9 cellular contexts compared by ENCODE assay signal in genomic region chr9:112867275-112867991, GRCh38. TPM values are rescaled to one million over a fixed set of nuclear protein-coding genes. Genes with fewer than 3 reads are reported as not detected.
A peak's percentile ranks its signal among the peaks of the same experiment; 100 is the strongest.
DNase-seq lines count a peak whose midpoint lies in the region; ATAC-seq and TF ChIP-seq lines count a peak whose summit lies in the region.
"Had no signal": no experiment of that assay in that cellular context is flagged by ENCODE, and none has a peak within 500 bp of the region (broad histone marks: within the 10 kb centered on the region; RNA-seq: fewer than 3 reads in every experiment).

No MANE protein-coding gene starts in this region.

- no TSS peak for BruUV-seq in Panc1 (replicated peaks; lab: Mats Ljungman, UMichigan)

- no peaks in the 10 kb centered on the region for H3K36me3 ChIP-seq in Panc1 (ENCODE audit: control insufficient read depth, insufficient read depth, low read length)
- H3K36me3 ChIP-seq in endodermal cell (ENCODE audit: control insufficient read depth, insufficient read depth, low read length): no peaks in the 10 kb centered on the region
- H3K36me3 ChIP-seq in HAP-1 (replicated peaks): no peaks in the 10 kb centered on the region

- TF ChIP-seq CTCF in Panc1 (IDR thresholded peaks at IDR 0.05) (no peak), endodermal cell (conservative IDR thresholded peaks at IDR 0.05) (no peak)

- H3K27me3 Mint-ChIP-seq in endodermal cell (ENCODE audit: insufficient read depth): no peaks in the 10 kb centered on the region

- H3K36me3 Mint-ChIP-seq in endodermal cell (ENCODE audit: low read depth): peaks cover 20% of the 10 kb centered on the region

- WGBS in endodermal cell (ENCODE audit: insufficient coverage in 1 of 2, insufficient read length in 1 of 2), 2 experiments: 0 to 58% methylated on average over 1 to 3 of the region's 3 CpGs

- ATAC-seq in Panc1 (peak; percentile 62; the same call in 1 of the 2 replicates), GM18858 (IDR thresholded peaks at IDR 0.05; ENCODE audit: unreplicated experiment) (no peak), GM19467 (IDR thresholded peaks at IDR 0.05; ENCODE audit: unreplicated experiment) (no peak)

- POLR2A ChIA-PET in Panc1 (lab: Charles Lee): no interaction called here

- H3K27me3 ChIP-seq in Panc1 (ENCODE audit: control insufficient read depth, insufficient read depth, low read length): no peaks in the 10 kb centered on the region
- no peaks in the 10 kb centered on the region for H3K27me3 ChIP-seq in endodermal cell (ENCODE audit: control insufficient read depth, insufficient read depth, low read length, poor library complexity, severe bottlenecking)
- H3K27me3 ChIP-seq in HAP-1 (ENCODE audit: low read depth): no peaks in the 10 kb centered on the region

- intact Hi-C loops in Panc1 (cut with micrococcal nuclease; ENCODE audit: unreplicated experiment): no loop called here

- H3K9me3 ChIP-seq in Panc1 (ENCODE audit: control insufficient read depth, insufficient read depth, low read depth, low read length) (no peaks in the 10 kb centered on the region), endodermal cell (ENCODE audit: control insufficient read depth, low read length) (no peaks in the 10 kb centered on the region), HAP-1 (no peaks in the 10 kb centered on the region)

- peak; percentile 82 for DNase-seq in H4 (ENCODE audit: low spot score)
- no peak for DNase-seq in Panc1 (ENCODE audit: low read depth, low spot score)
- DNase-seq in endodermal cell: peak; percentile 80
- DNase-seq in skeletal muscle cell (ENCODE audit: low read depth): peak; percentile 71
- no peak for DNase-seq in NCI-H2171 (lab: John Stamatoyannopoulos, UW)
- DNase-seq in HAP-1 (ENCODE audit: low spot score in 2 of 2): no peak

- H3K4me3 ChIP-seq in Panc1 (ENCODE audit: low read depth in 2 of 2, low read length in 2 of 2) (no peak overlapping the region), endodermal cell (ENCODE audit: low read length) (no peak overlapping the region), skeletal muscle cell (ENCODE audit: low read depth, low read length) (no peak overlapping the region), HAP-1 (no peak overlapping the region)

- H3K4me1 ChIP-seq in Panc1 (ENCODE audit: control insufficient read depth, insufficient read depth, low read length) (no peaks in the 10 kb centered on the region), endodermal cell (ENCODE audit: control insufficient read depth, insufficient read depth, low read length) (peaks cover 26% of the 10 kb centered on the region), HAP-1 (no peaks in the 10 kb centered on the region)

- peaks cover 3% of the 10 kb centered on the region for H3K9me3 Mint-ChIP-seq in endodermal cell

- H3K27ac ChIP-seq in Panc1 (ENCODE audit: low read length) (no peak overlapping the region), endodermal cell (ENCODE audit: low read depth, low read length) (no peak overlapping the region)

- H3K4me1 Mint-ChIP-seq in endodermal cell: peaks cover 37% of the 10 kb centered on the region

- CTCF ChIA-PET in Panc1 (lab: Charles Lee): no interaction called here

- H3K4me3 Mint-ChIP-seq in endodermal cell: no peak overlapping the region

- H3K9ac ChIP-seq in endodermal cell (ENCODE audit: extremely low read depth, low read length, poor library complexity, severe bottlenecking): no peak overlapping the region

- in situ Hi-C loops in Panc1 (cut with HindIII; ENCODE audit: low pct_unique_long_range_greater_than_20kb, low sequenced_read_pairs) (no loop called here), HAP-1 (cut with MboI; ENCODE audit: low sequenced_read_pairs) (no loop called here)

- H3K27ac Mint-ChIP-seq in endodermal cell: no peak overlapping the region

RNA-seq across cellular contexts. Expression of gene SLC46A2, which starts 23.2 kb away (rescaled TPM):
- not detected in 2 replicates for total RNA-seq in H4 (2014; rRNA removed; shearing (Covaris generic))
- total RNA-seq in Panc1 (2021; ENCODE audit: unreplicated experiment) (not detected), endodermal cell (not detected)
- polyA plus RNA-seq in Panc1 (2012; ENCODE audit: insufficient read length): not detected
- not detected for polyA plus RNA-seq in endodermal cell (2013, experiment 1 of 2)
- not detected for polyA plus RNA-seq in endodermal cell (2013, experiment 2 of 2)
- total RNA-seq: dermis microvascular lymphatic vessel endothelial cell had no signal

Comparison
In these comparisons a context has a peak if more than half of its experiments do, and no peak if none do; other contexts are left out.
1. DNase-seq: peak in H4 (single experiment), endodermal cell (single experiment) and skeletal muscle cell (single experiment); none in Panc1 (single experiment), NCI-H2171 (single experiment) and HAP-1 (0 of 2).